ENCODE assay signal across 1 cellular context in the genomic region with DNA sequence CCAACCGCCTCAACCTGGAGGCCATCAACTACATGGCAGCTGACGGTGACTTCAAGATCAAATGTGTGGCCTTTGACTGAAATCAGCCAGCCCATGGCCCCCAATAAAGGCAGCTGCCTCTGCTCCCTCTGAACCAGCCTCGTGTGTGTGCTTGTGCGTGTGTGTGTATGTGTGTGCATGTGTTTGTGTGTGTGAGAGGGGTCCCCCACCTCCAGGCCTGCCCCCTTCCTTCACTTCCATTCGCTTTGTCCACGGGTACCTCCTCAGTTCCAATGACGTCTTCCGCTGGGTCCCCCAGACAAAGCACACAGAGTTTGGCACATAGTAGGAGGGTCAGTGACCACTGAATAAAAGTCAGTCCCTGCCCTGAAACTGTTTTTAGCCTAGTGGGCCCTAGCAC.
TF ChIP-seq lines count a peak whose summit lies in the region.

No MANE protein-coding gene starts in this region.

TF ChIP-seq in HCT116, 20 proteins besides CTCF, POLR2A, EP300 and RAD21 (continued from another document):
- no peak for TF ChIP-seq ZFX (IDR thresholded peaks at IDR 0.05)
- no peak for TF ChIP-seq ELF1 (IDR thresholded peaks at IDR 0.05; ENCODE audit: borderline replicate concordance, low read depth)
